In the genomic region with DNA sequence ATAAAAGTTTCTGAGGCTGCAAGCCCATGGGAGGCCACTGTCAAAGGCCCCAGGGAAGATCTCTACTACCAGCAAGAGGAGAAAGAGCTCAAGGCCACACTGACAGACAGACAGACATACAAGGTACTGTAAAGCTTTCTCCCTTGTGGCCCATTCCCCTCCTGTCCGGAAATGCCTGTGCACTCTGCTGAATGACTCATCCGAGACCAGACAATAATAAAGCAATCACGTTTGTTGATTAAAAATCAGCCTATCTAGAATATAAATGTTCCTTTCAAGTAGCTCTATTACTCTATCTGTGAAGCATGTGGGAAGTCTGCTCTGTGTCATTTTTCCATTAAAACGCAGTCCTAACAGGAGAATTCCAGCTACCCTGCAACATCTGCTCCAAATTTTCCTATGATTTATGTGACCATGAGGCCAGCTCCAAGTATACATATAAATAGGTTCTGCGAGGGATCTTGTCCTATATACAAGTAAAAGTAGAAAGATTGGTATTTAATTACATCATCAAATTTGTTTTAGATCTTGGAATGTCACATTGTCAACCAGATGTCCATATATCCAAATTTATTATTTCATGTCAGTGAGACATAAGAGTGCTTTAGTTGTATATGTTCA, we compare ENCODE assay signal across 13 cellular contexts. TPM values are rescaled to one million over a fixed set of nuclear protein-coding genes. Genes with fewer than 3 reads are reported as not detected.
DNase-seq lines count a peak whose midpoint lies in the region; TF ChIP-seq lines count a peak whose summit lies in the region.
"Had no signal": no experiment of that assay in that cellular context is flagged by ENCODE, and none has a peak within 500 bp of the region (broad histone marks: within the 10 kb centered on the region; RNA-seq: fewer than 3 reads in every experiment).

No MANE protein-coding gene starts in this region.

- H3K9me3 ChIP-seq in BE2C (no peaks in the 10 kb centered on the region), osteoblast (ENCODE audit: low read depth, low read length) (no peaks in the 10 kb centered on the region)

- no peaks in the 10 kb centered on the region for H3K27me3 Mint-ChIP-seq in endothelial cell (ENCODE audit: unreplicated experiment)

- H3K27ac Mint-ChIP-seq in endothelial cell (ENCODE audit: unreplicated experiment), result peak overlapping the region; percentile 76
- H3K27ac Mint-ChIP-seq: activated naive CD4-positive, alpha-beta T cell treated with anti-CD3 and anti-CD28 coated beads, Interleukin-2, amount 50 U/mL, for 24 hours had no signal

- no peaks in the 10 kb centered on the region for H3K9me3 Mint-ChIP-seq in endothelial cell (ENCODE audit: unreplicated experiment)

- H2AFZ ChIP-seq in osteoblast (ENCODE audit: low read length), result no peak overlapping the region

- peak overlapping the region; percentile 32 for H3K4me2 ChIP-seq in osteoblast (ENCODE audit: insufficient read depth, low read length)

- H3K36me3 Mint-ChIP-seq in endothelial cell (ENCODE audit: low read depth, unreplicated experiment), result no peaks in the 10 kb centered on the region
- H3K36me3 Mint-ChIP-seq: activated naive CD4-positive, alpha-beta T cell treated with anti-CD3 and anti-CD28 coated beads, Interleukin-2, amount 50 U/mL, for 24 hours had no signal

- peak overlapping the region; percentile 96 for H3K27ac ChIP-seq in osteoblast (ENCODE audit: low read depth, low read length)

- intact Hi-C loops in posterior vena cava (cut with DNase I), result no loop called here

- no peaks in the 10 kb centered on the region for H3K79me2 ChIP-seq in osteoblast (ENCODE audit: insufficient read depth, low read length)

- no peak overlapping the region for H3K4me3 Mint-ChIP-seq in endothelial cell (ENCODE audit: unreplicated experiment)
- H3K4me3 Mint-ChIP-seq: activated naive CD4-positive, alpha-beta T cell treated with anti-CD3 and anti-CD28 coated beads, Interleukin-2, amount 50 U/mL, for 24 hours had no signal

- H4K20me1 ChIP-seq in osteoblast (ENCODE audit: insufficient read depth, low read length), result no peaks in the 10 kb centered on the region

- H3K27me3 ChIP-seq in BE2C (peaks cover 28% of the 10 kb centered on the region), osteoblast (ENCODE audit: insufficient read depth, low read length) (no peaks in the 10 kb centered on the region)

- H3K4me3 ChIP-seq in BE2C (ENCODE audit: low read depth, low read length) (no peak overlapping the region), osteoblast (ENCODE audit: insufficient read depth, low read length) (no peak overlapping the region)
- H3K4me3 ChIP-seq: lung had no signal

- H3K36me3 ChIP-seq in BE2C, result no peaks in the 10 kb centered on the region
- H3K36me3 ChIP-seq in osteoblast (ENCODE audit: insufficient read depth, low read length), result no peaks in the 10 kb centered on the region

- peaks cover 39% of the 10 kb centered on the region for H3K4me1 Mint-ChIP-seq in endothelial cell (ENCODE audit: unreplicated experiment)
- H3K4me1 Mint-ChIP-seq: activated naive CD4-positive, alpha-beta T cell treated with anti-CD3 and anti-CD28 coated beads, Interleukin-2, amount 50 U/mL, for 24 hours had no signal

- in situ Hi-C loops in G401 (cut with HindIII; ENCODE audit: low sequenced_read_pairs), result no loop called here

- H3K4me1 ChIP-seq in BE2C, result peaks cover 3% of the 10 kb centered on the region; the same call in 1 of the 2 replicates
- H3K4me1 ChIP-seq in osteoblast (ENCODE audit: insufficient read depth, low read length), result peaks cover 45% of the 10 kb centered on the region

- DNase-seq in BE2C (peak; percentile 64), endothelial cell (ENCODE audit: low spot score) (no peak), osteoblast (ENCODE audit: insufficient read length, low spot score, missing footprints) (no peak), superior temporal gyrus (ENCODE audit: extremely low spot score) (no peak), posterior vena cava (ENCODE audit: low spot score) (no peak), cerebellum (ENCODE audit: low spot score) (no peak), G401 (ENCODE audit: low spot score) (no peak)
- DNase-seq: activated CD4-positive, alpha-beta T cell treated with anti-CD3 and anti-CD28 coated beads for 48 hours; substantia nigra had no signal

- TF ChIP-seq CTCF in BE2C (IDR thresholded peaks at IDR 0.05; ENCODE audit: low read depth, low read length) (no peak), endothelial cell (IDR thresholded peaks at IDR 0.05; ENCODE audit: unreplicated experiment) (no peak), osteoblast (IDR thresholded peaks at IDR 0.05; ENCODE audit: extremely low read depth, low read depth, low read length) (no peak)

TF ChIP-seq in PFSK-1, 5 proteins besides CTCF, POLR2A, EP300 and RAD21:
- TF ChIP-seq, protein P1, sequence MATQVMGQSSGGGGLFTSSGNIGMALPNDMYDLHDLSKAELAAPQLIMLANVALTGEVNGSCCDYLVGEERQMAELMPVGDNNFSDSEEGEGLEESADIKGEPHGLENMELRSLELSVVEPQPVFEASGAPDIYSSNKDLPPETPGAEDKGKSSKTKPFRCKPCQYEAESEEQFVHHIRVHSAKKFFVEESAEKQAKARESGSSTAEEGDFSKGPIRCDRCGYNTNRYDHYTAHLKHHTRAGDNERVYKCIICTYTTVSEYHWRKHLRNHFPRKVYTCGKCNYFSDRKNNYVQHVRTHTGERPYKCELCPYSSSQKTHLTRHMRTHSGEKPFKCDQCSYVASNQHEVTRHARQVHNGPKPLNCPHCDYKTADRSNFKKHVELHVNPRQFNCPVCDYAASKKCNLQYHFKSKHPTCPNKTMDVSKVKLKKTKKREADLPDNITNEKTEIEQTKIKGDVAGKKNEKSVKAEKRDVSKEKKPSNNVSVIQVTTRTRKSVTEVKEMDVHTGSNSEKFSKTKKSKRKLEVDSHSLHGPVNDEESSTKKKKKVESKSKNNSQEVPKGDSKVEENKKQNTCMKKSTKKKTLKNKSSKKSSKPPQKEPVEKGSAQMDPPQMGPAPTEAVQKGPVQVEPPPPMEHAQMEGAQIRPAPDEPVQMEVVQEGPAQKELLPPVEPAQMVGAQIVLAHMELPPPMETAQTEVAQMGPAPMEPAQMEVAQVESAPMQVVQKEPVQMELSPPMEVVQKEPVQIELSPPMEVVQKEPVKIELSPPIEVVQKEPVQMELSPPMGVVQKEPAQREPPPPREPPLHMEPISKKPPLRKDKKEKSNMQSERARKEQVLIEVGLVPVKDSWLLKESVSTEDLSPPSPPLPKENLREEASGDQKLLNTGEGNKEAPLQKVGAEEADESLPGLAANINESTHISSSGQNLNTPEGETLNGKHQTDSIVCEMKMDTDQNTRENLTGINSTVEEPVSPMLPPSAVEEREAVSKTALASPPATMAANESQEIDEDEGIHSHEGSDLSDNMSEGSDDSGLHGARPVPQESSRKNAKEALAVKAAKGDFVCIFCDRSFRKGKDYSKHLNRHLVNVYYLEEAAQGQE (IDR thresholded peaks at IDR 0.05; ENCODE audit: insufficient read depth in 1 of 2, low read depth in 2 of 2, low read length in 2 of 2), result no peak
- peak; percentile 14 for TF ChIP-seq FOXP2 (optimal IDR thresholded peaks at IDR 0.05; ENCODE audit: borderline replicate concordance, extremely low read depth, extremely low read length, insufficient read depth)

RNA-seq across cellular contexts. Expression of a gene that starts 34.8 kb away (rescaled TPM):
- 2.5 TPM for polyA plus RNA-seq in BE2C (2012; ENCODE audit: insufficient read depth, insufficient read length, low read depth)
- 140 TPM for polyA plus RNA-seq in PFSK-1 (2012; ENCODE audit: insufficient read length, low read depth)
- total RNA-seq in endothelial cell (ENCODE audit: unreplicated experiment) (27.9 TPM), osteoblast (1,700 and 2,120 TPM in 2 replicates), posterior vena cava (100 to 1,000 TPM; 173 to 286 TPM), cerebellum (23.3 TPM)
- total RNA-seq in G401 (2014; rRNA removed; shearing (Covaris generic)), result 0.18 TPM in 1 of 2 replicates, not detected in the other

RNA-seq across cellular contexts. Expression of a gene that starts 39.2 kb away (rescaled TPM):
- polyA plus RNA-seq in BE2C (2012; ENCODE audit: insufficient read depth, insufficient read length, low read depth), result not detected
- not detected for polyA plus RNA-seq in PFSK-1 (2012; ENCODE audit: insufficient read length, low read depth)
- not detected for total RNA-seq in endothelial cell (ENCODE audit: unreplicated experiment)
- not detected in 2 replicates for total RNA-seq in osteoblast
- not detected for total RNA-seq in posterior vena cava
- total RNA-seq in cerebellum, result not detected
- total RNA-seq in G401 (2014; rRNA removed; shearing (Covaris generic)), result not detected in 2 replicates
- total RNA-seq: lung had no signal
- polyA plus RNA-seq: esophagus, lung had no signal

Comparison
In these comparisons a context has a peak if more than half of its experiments do, and no peak if none do; other contexts are left out.
1. RNA of a gene that starts 34.8 kb away (total RNA-seq): 1,700 to 2,120 TPM in osteoblast, 173 to 286 TPM in posterior vena cava, 27.9 TPM in endothelial cell (single experiment) and 23.3 TPM in cerebellum (single experiment); 0.18 TPM in G401; every median in the first group is over 10 times any median in the second.